In genomic region chr16:85586360-85587145, GRCh38 we compare ENCODE assay signal across 13 cellular contexts. TPM values are rescaled to one million over a fixed set of nuclear protein-coding genes. Genes with fewer than 3 reads are reported as not detected.
DNase-seq lines count a peak whose midpoint lies in the region; ATAC-seq and TF ChIP-seq lines count a peak whose summit lies in the region.
"Had no signal": no experiment of that assay in that cellular context is flagged by ENCODE, and none has a peak within 500 bp of the region (broad histone marks: within the 10 kb centered on the region; RNA-seq: fewer than 3 reads in every experiment).

No MANE protein-coding gene starts in this region.

- H3K27me3 ChIP-seq in thoracic aorta (replicated peaks; ENCODE audit: insufficient read depth) = no peaks in the 10 kb centered on the region

- H3K36me3 Mint-ChIP-seq in brain = no peaks in the 10 kb centered on the region
- no peaks in the 10 kb centered on the region for H3K36me3 Mint-ChIP-seq in activated T-helper 1 cell treated with anti-CD3 and anti-CD28 coated beads, Interleukin-12 subunit alpha, Interleukin-12 subunit beta, Interleukin-2, Interleukin-4 antibody, amounts not matched to agents 30 ng/mL and 10 ng/mL and 1 ng/mL, durations not matched to agents 14 hours and 24 hours and 36 hours (ENCODE audit: low read depth)

- no peaks in the 10 kb centered on the region for H3K9me3 ChIP-seq in thoracic aorta

- no peaks in the 10 kb centered on the region for H3K36me3 ChIP-seq in thoracic aorta

- H3K4me3 ChIP-seq in thoracic aorta = peak overlapping the region; percentile 24

- TF ChIP-seq CTCF in brain (conservative IDR thresholded peaks at IDR 0.05) (no peak), thoracic aorta (IDR thresholded peaks at IDR 0.05) (no peak)

- no peak overlapping the region for H3K27ac ChIP-seq in thoracic aorta
- H3K27ac ChIP-seq: parathyroid adenoma had no signal

- intact Hi-C loops in activated T-helper 1 cell treated with anti-CD3 and anti-CD28 coated beads, Interleukin-12 subunit alpha, Interleukin-12 subunit beta, Interleukin-2, Interleukin-4 antibody, amounts not matched to agents 30 ng/mL and 10 ng/mL and 1 ng/mL, durations not matched to agents 14 hours and 24 hours and 36 hours (cut with micrococcal nuclease) = no loop called here

- H3K9me3 Mint-ChIP-seq in brain = no peaks in the 10 kb centered on the region
- no peaks in the 10 kb centered on the region for H3K9me3 Mint-ChIP-seq in activated T-helper 1 cell treated with anti-CD3 and anti-CD28 coated beads, Interleukin-12 subunit alpha, Interleukin-12 subunit beta, Interleukin-2, Interleukin-4 antibody, amounts not matched to agents 30 ng/mL and 10 ng/mL and 1 ng/mL, durations not matched to agents 14 hours and 24 hours and 36 hours
- H3K9me3 Mint-ChIP-seq: stimulated activated naive CD8-positive, alpha-beta T cell treated with anti-CD3 and anti-CD28 coated beads, Interleukin-15, amount 100 ng/mL, for 72 hours had no signal

- peak overlapping the region in 4 of 5 experiments; percentile 60 to 82 (median 77) for H3K4me3 Mint-ChIP-seq in brain
- no peak overlapping the region for H3K4me3 Mint-ChIP-seq in activated T-helper 1 cell treated with anti-CD3 and anti-CD28 coated beads, Interleukin-12 subunit alpha, Interleukin-12 subunit beta, Interleukin-2, Interleukin-4 antibody, amounts not matched to agents 30 ng/mL and 10 ng/mL and 1 ng/mL, durations not matched to agents 14 hours and 24 hours and 36 hours
- H3K4me3 Mint-ChIP-seq: stimulated activated naive CD8-positive, alpha-beta T cell treated with anti-CD3 and anti-CD28 coated beads, Interleukin-15, amount 100 ng/mL, for 72 hours had no signal

- H3K4me1 ChIP-seq in thoracic aorta (ENCODE audit: control insufficient read depth in 1 of 2, low read depth in 2 of 2) = peaks cover 4 to 15% of the 10 kb centered on the region in 2 donors

- peaks cover 2% of the 10 kb centered on the region for H3K4me1 Mint-ChIP-seq in brain
- no peaks in the 10 kb centered on the region for H3K4me1 Mint-ChIP-seq in activated T-helper 1 cell treated with anti-CD3 and anti-CD28 coated beads, Interleukin-12 subunit alpha, Interleukin-12 subunit beta, Interleukin-2, Interleukin-4 antibody, amounts not matched to agents 30 ng/mL and 10 ng/mL and 1 ng/mL, durations not matched to agents 14 hours and 24 hours and 36 hours (ENCODE audit: low read depth)

- ATAC-seq in thoracic aorta (ENCODE audit: insufficient number of reproducible peaks, low FRiP score, low read depth) (no peak), GM18498 (IDR thresholded peaks at IDR 0.05; ENCODE audit: unreplicated experiment) (no peak)
- ATAC-seq: stimulated activated naive CD8-positive, alpha-beta T cell treated with anti-CD3 and anti-CD28 coated beads, Interleukin-15, amount 100 ng/mL, for 72 hours had no signal

- DNase-seq in NCI-H1694 treated with DMSO at 0.1 percent for 48 hours (lab: John Stamatoyannopoulos, UW) (peak; percentile 60), midbrain (lab: John Stamatoyannopoulos, UW) (peak; percentile 48), thoracic aorta (ENCODE audit: low spot score) (no peak), HCEC 1CT (no peak)
- no peak for DNase-seq in activated T-helper 1 cell treated with anti-CD3 and anti-CD28 coated beads, Interleukin-12 subunit alpha, Interleukin-12 subunit beta, Interleukin-2, Interleukin-4 antibody, amounts not matched to agents 30 ng/mL and 10 ng/mL and 1 ng/mL, durations not matched to agents 14 hours and 24 hours and 36 hours (ENCODE audit: low spot score)
- DNase-seq: activated CD4-positive, alpha-beta T cell treated with anti-CD3 and anti-CD28 coated beads for 48 hours; activated naive CD4-positive, alpha-beta T cell; DMS53; stimulated activated CD4-positive, alpha-beta T cell treated with anti-CD3 and anti-CD28 coated beads, Interleukin-4, amount 100 ng/mL, for 1 hour; stimulated activated naive CD8-positive, alpha-beta T cell treated with anti-CD3 and anti-CD28 coated beads, Interleukin-15, amount 100 ng/mL, for 72 hours had no signal

- peaks cover 3% of the 10 kb centered on the region for H3K27me3 Mint-ChIP-seq in brain
- no peaks in the 10 kb centered on the region for H3K27me3 Mint-ChIP-seq in activated T-helper 1 cell treated with anti-CD3 and anti-CD28 coated beads, Interleukin-12 subunit alpha, Interleukin-12 subunit beta, Interleukin-2, Interleukin-4 antibody, amounts not matched to agents 30 ng/mL and 10 ng/mL and 1 ng/mL, durations not matched to agents 14 hours and 24 hours and 36 hours (ENCODE audit: insufficient read depth)
- H3K27me3 Mint-ChIP-seq: stimulated activated naive CD8-positive, alpha-beta T cell treated with anti-CD3 and anti-CD28 coated beads, Interleukin-15, amount 100 ng/mL, for 72 hours had no signal

- H3K27ac Mint-ChIP-seq in brain = peak overlapping the region in 3 of 5 experiments; percentile 92 to 97 (median 96)
- H3K27ac Mint-ChIP-seq in activated T-helper 1 cell treated with anti-CD3 and anti-CD28 coated beads, Interleukin-12 subunit alpha, Interleukin-12 subunit beta, Interleukin-2, Interleukin-4 antibody, amounts not matched to agents 30 ng/mL and 10 ng/mL and 1 ng/mL, durations not matched to agents 14 hours and 24 hours and 36 hours = no peak overlapping the region
- H3K27ac Mint-ChIP-seq: stimulated activated naive CD8-positive, alpha-beta T cell treated with anti-CD3 and anti-CD28 coated beads, Interleukin-15, amount 100 ng/mL, for 72 hours had no signal

RNA-seq across cellular contexts. Expression of gene GSE1, which starts 26.6 kb away (rescaled TPM):
- 127 TPM for polyA plus RNA-seq in brain (ENCODE audit: insufficient read depth, low read depth, low replicate concordance)
- 10 to 100 TPM; 72.6 to 96.2 TPM for total RNA-seq in thoracic aorta
- total RNA-seq in activated T-helper 1 cell treated with anti-CD3 and anti-CD28 coated beads, Interleukin-12 subunit alpha, Interleukin-12 subunit beta, Interleukin-2, Interleukin-4 antibody, amounts not matched to agents 30 ng/mL and 10 ng/mL and 1 ng/mL, durations not matched to agents 14 hours and 24 hours and 36 hours = 35.2 and 35.3 TPM in 2 replicates

Comparison
In these comparisons a context has a peak if more than half of its experiments do, and no peak if none do; other contexts are left out.
1. DNase-seq: peak in NCI-H1694 treated with DMSO at 0.1 percent for 48 hours (single experiment) and midbrain (single experiment); none in thoracic aorta (single experiment), HCEC 1CT (single experiment) and activated T-helper 1 cell treated with anti-CD3 and anti-CD28 coated beads, Interleukin-12 subunit alpha, Interleukin-12 subunit beta, Interleukin-2, Interleukin-4 antibody, amounts not matched to agents 30 ng/mL and 10 ng/mL and 1 ng/mL, durations not matched to agents 14 hours and 24 hours and 36 hours (single experiment).